Comparison of ENCODE assay signal across 8 cellular contexts in genomic region chr6:30616811-30617564, GRCh38. TPM values are rescaled to one million over a fixed set of nuclear protein-coding genes. Genes with fewer than 3 reads are reported as not detected.
DNase-seq lines count a peak whose midpoint lies in the region; ATAC-seq and TF ChIP-seq lines count a peak whose summit lies in the region.

TSS of gene PPP1R10 (minus strand) at chr6:30617243. CDS start at chr6:30609944, 7,299 bp downstream.

- H3K4me1 Mint-ChIP-seq in activated T-cell treated with anti-CD3 and anti-CD28 coated beads, Interleukin-2, amount 50 U/mL, for 24 hours (ENCODE audit: low read depth), result peaks cover 48% of the 10 kb centered on the region

- H3K27me3 Mint-ChIP-seq in activated T-cell treated with anti-CD3 and anti-CD28 coated beads, Interleukin-2, amount 50 U/mL, for 24 hours, result no peaks in the 10 kb centered on the region

- in situ Hi-C loops in KBM-7 (cut with MboI; ENCODE audit: low pct_unique_long_range_greater_than_20kb, low sequenced_read_pairs), result no loop called here

- H3K4me1 ChIP-seq in mucosa of rectum (ENCODE audit: control insufficient read depth in 2 of 2, insufficient read depth in 2 of 2, low read length in 2 of 2), result peaks cover 10 to 25% of the 10 kb centered on the region in 2 donors

- DNase-seq in DMS153 treated with DMSO at 0.1 percent for 48 hours (lab: John Stamatoyannopoulos, UW; ENCODE audit: unreplicated experiment) (peak; percentile 98), KBM-7 (peak; percentile 100), epithelial cell of proximal tubule (ENCODE audit: low read depth) (peak; percentile 98)
- peak; percentile 96 for DNase-seq in activated T-cell treated with anti-CD3 and anti-CD28 coated beads, Interleukin-2, amount 50 U/mL, for 24 hours
- DNase-seq in stimulated activated CD8-positive, alpha-beta memory T cell treated with anti-CD3 and anti-CD28 coated beads, Interleukin-4, amount 100 ng/mL, for 48 hours, result peak; percentile 97

- H3K4me3 Mint-ChIP-seq in activated T-cell treated with anti-CD3 and anti-CD28 coated beads, Interleukin-2, amount 50 U/mL, for 24 hours, result peak within 1 kb of the TSS; percentile 93

- peak; percentile 75 for ATAC-seq in GM21717 (IDR thresholded peaks at IDR 0.05; ENCODE audit: unreplicated experiment)

- peak within 1 kb of the TSS; percentile 95 to 100 for H3K9ac ChIP-seq in mucosa of rectum (ENCODE audit: low read depth in 1 of 2, low read length in 2 of 2)

- peaks cover 93% of the 10 kb centered on the region for H3K36me3 Mint-ChIP-seq in activated T-cell treated with anti-CD3 and anti-CD28 coated beads, Interleukin-2, amount 50 U/mL, for 24 hours (ENCODE audit: low read depth)

- H3K9me3 ChIP-seq in mucosa of rectum (ENCODE audit: control insufficient read depth in 2 of 2, low read length in 2 of 2), result no peaks in the 10 kb centered on the region

- peak within 1 kb of the TSS; percentile 98 for H3K27ac ChIP-seq in mucosa of rectum (ENCODE audit: low read depth in 2 of 2, low read length in 2 of 2)

- peak within 1 kb of the TSS; percentile 99 for H3K27ac Mint-ChIP-seq in activated T-cell treated with anti-CD3 and anti-CD28 coated beads, Interleukin-2, amount 50 U/mL, for 24 hours

- H3K36me3 ChIP-seq in mucosa of rectum (ENCODE audit: control insufficient read depth in 2 of 2, insufficient read depth in 2 of 2, low read length in 2 of 2), result peaks cover 18 to 21% of the 10 kb centered on the region in 2 donors

- TF ChIP-seq CTCF in epithelial cell of proximal tubule (conservative IDR thresholded peaks at IDR 0.05; ENCODE audit: low read depth, low read length), result no peak

- H3K9me3 Mint-ChIP-seq in activated T-cell treated with anti-CD3 and anti-CD28 coated beads, Interleukin-2, amount 50 U/mL, for 24 hours, result no peaks in the 10 kb centered on the region

- H3K27me3 ChIP-seq in mucosa of rectum (ENCODE audit: control insufficient read depth in 2 of 2, insufficient read depth in 2 of 2, low read length in 2 of 2), result no peaks in the 10 kb centered on the region

- H3K4me3 ChIP-seq in epithelial cell of proximal tubule (ENCODE audit: low read depth, low read length) (peak within 1 kb of the TSS; percentile 85), mucosa of rectum (ENCODE audit: low read length in 2 of 2) (peak within 1 kb of the TSS; percentile 98 to 99)

TF ChIP-seq in PFSK-1, 5 proteins besides CTCF, POLR2A, EP300 and RAD21:
- TF ChIP-seq SIN3A (IDR thresholded peaks at IDR 0.05; ENCODE audit: borderline replicate concordance, insufficient read depth, low read length) (peak; percentile 53; the same call in 1 of the 2 replicates), REST (IDR thresholded peaks at IDR 0.05; ENCODE audit: insufficient read depth in 1 of 2, low read depth in 2 of 2, low read length in 2 of 2) (peak in 1 of 2 experiments; percentile 78; a peak in 1 of 4 replicates), POLR2AphosphoS5 (IDR thresholded peaks at IDR 0.05; ENCODE audit: low read depth, low read length) (peak; percentile 100), TAF1 (IDR thresholded peaks at IDR 0.05; ENCODE audit: borderline replicate concordance, insufficient read depth, low read length) (peak; percentile 100), FOXP2 (optimal IDR thresholded peaks at IDR 0.05; ENCODE audit: borderline replicate concordance, extremely low read depth, extremely low read length, insufficient read depth) (no peak)

RNA-seq across cellular contexts. Expression of gene PPP1R10, which starts in this region (rescaled TPM):
- polyA plus RNA-seq in PFSK-1 (2012; ENCODE audit: insufficient read length, low read depth), result 25.6 TPM
- total RNA-seq in epithelial cell of proximal tubule, result 19.6 and 25.8 TPM in 2 replicates

Comparison
In these comparisons a context has a peak if more than half of its experiments do, and no peak if none do; other contexts are left out.
1. Peak in every context shown above with its lines: DNase-seq, ATAC-seq, H3K4me3 ChIP-seq and H3K27ac ChIP-seq.